8 cellular contexts compared by ENCODE assay signal in genomic region chr10:30493609-30494530, GRCh38. TPM values are rescaled to one million over a fixed set of nuclear protein-coding genes. Genes with fewer than 3 reads are reported as not detected.
DNase-seq lines count a peak whose midpoint lies in the region; ATAC-seq and TF ChIP-seq lines count a peak whose summit lies in the region.

No MANE protein-coding gene starts in this region.

- H4K8ac ChIP-seq in neuronal stem cell (ENCODE audit: low read depth, low read length) = no peak overlapping the region

- no peak for TF ChIP-seq EP300 in upper lobe of left lung (IDR thresholded peaks at IDR 0.05)

- no peaks in the 10 kb centered on the region for H3K27me3 Mint-ChIP-seq in T-cell

- peak in 1 of 4 donors; percentile 23 for TF ChIP-seq POLR2A in upper lobe of left lung (IDR thresholded peaks at IDR 0.05)

- no peaks in the 10 kb centered on the region for H3K79me1 ChIP-seq in neuronal stem cell (ENCODE audit: low read depth, low read length)

- H3K4me1 ChIP-seq in right cardiac atrium (ENCODE audit: control insufficient read depth, insufficient read depth, low read length) (no peaks in the 10 kb centered on the region), upper lobe of left lung (peaks cover 23 to 39% (median 37%) of the 10 kb centered on the region in 4 donors), neuronal stem cell (ENCODE audit: control insufficient read depth in 2 of 2, insufficient read depth in 1 of 2, low read depth in 1 of 2, low read length in 2 of 2) (peaks cover 4 to 5% of the 10 kb centered on the region in 2 donors)

- no peak overlapping the region for H2AK5ac ChIP-seq in neuronal stem cell (ENCODE audit: low read depth, low read length)

- H3K27me3 ChIP-seq in right cardiac atrium (ENCODE audit: control insufficient read depth, insufficient read depth) (no peaks in the 10 kb centered on the region), upper lobe of left lung (no peaks in the 10 kb centered on the region), neuronal stem cell (ENCODE audit: control insufficient read depth in 3 of 3, insufficient read depth in 3 of 3, low read depth in 1 of 3, low read length in 3 of 3) (peaks cover 0 to 32% (median 0%) of the 10 kb centered on the region in 3 experiments)

- H3K27ac Mint-ChIP-seq in T-cell = peak overlapping the region; percentile 11 to 66

- H3K4me3 ChIP-seq in right cardiac atrium (ENCODE audit: low read length) (no peak overlapping the region), upper lobe of left lung (no peak overlapping the region), neuronal stem cell (ENCODE audit: low read length in 2 of 2) (no peak overlapping the region)

- POLR2A ChIA-PET in T-cell (lab: Charles Lee) = no interaction called here

- H3K36me3 Mint-ChIP-seq in T-cell = no peaks in the 10 kb centered on the region

- peak overlapping the region in 1 of 3 donors; percentile 12 for H3K4me3 Mint-ChIP-seq in T-cell

- no peak overlapping the region for H2BK5ac ChIP-seq in neuronal stem cell (ENCODE audit: low read length)

- in situ Hi-C loops in ACHN (cut with HindIII; ENCODE audit: low pct_ligation_motif_present, low pct_unique_long_range_greater_than_20kb, low sequenced_read_pairs) = no loop called here

- no peak overlapping the region for H2BK15ac ChIP-seq in neuronal stem cell (ENCODE audit: low read length)

- no peak overlapping the region for H3K18ac ChIP-seq in neuronal stem cell (ENCODE audit: low read length)

- WGBS in right cardiac atrium = 75% methylated on average over 11 of the region's 11 CpGs
- 62 to 73% methylated on average over 11 of the region's 11 CpGs for WGBS in upper lobe of left lung, 2 donors
- WGBS in neuronal stem cell (ENCODE audit: extremely low coverage in 2 of 2, insufficient read length in 2 of 2, insufficient replicate concordance in 1 of 2), 2 donors = no CpG with 5 or more reads among the region's 11 CpGs

- TF ChIP-seq CTCF in upper lobe of left lung (IDR thresholded peaks at IDR 0.05) = peak in 3 of 6 experiments; percentile 21 to 42 (median 26)

- no peak overlapping the region for H2BK12ac ChIP-seq in neuronal stem cell (ENCODE audit: low read length)

- H3K9ac ChIP-seq in neuronal stem cell (ENCODE audit: low read depth, low read length, poor library complexity) = no peak overlapping the region

- no peak overlapping the region for H3K23ac ChIP-seq in neuronal stem cell (ENCODE audit: low read depth, low read length, poor library complexity)

- H3K14ac ChIP-seq in neuronal stem cell (ENCODE audit: low read length) = no peak overlapping the region

- H4K91ac ChIP-seq in neuronal stem cell (ENCODE audit: low read depth, low read length, poor library complexity) = no peak overlapping the region

- H2BK120ac ChIP-seq in neuronal stem cell (ENCODE audit: low read depth, low read length) = no peak overlapping the region

- CTCF ChIA-PET in T-cell (lab: Charles Lee) = interaction anchor here (0.5 to 0.6 kb wide), 2 partner anchors 81 to 110 kb away, joined by 4 read pairs; no protein-coding TSS in a partner anchor

- peak; percentile 49 for DNase-seq in activated CD8-positive, alpha-beta memory T cell treated with anti-CD3 and anti-CD28 coated beads, Interleukin-2, amount 50 U/mL, for 48 hours
- no peak for DNase-seq in activated CD8-positive, alpha-beta memory T cell treated with anti-CD3 and anti-CD28 coated beads, Interleukin-2, amount 50 U/mL, for 4 hours
- DNase-seq in T-cell (peak in 8 of 34 experiments; percentile 2 to 51 (median 4)), right cardiac atrium (peak; percentile 55 to 69 (median 65)), upper lobe of left lung (peak in 1 of 2 donors; percentile 87), ACHN (no peak), neuronal stem cell (ENCODE audit: low spot score) (no peak)

- no peaks in the 10 kb centered on the region for H3K9me3 Mint-ChIP-seq in T-cell

- no peak overlapping the region for H2AFZ ChIP-seq in neuronal stem cell (ENCODE audit: low read length)

- no peak overlapping the region for H3K4me2 ChIP-seq in neuronal stem cell (ENCODE audit: insufficient read depth, low read length, poor library complexity, severe bottlenecking)

- H3K27ac ChIP-seq in right cardiac atrium (ENCODE audit: low read length) = no peak overlapping the region
- H3K27ac ChIP-seq in upper lobe of left lung = peak overlapping the region; percentile 38 to 71 (median 54)
- no peak overlapping the region for H3K27ac ChIP-seq in neuronal stem cell (replicated peaks; ENCODE audit: low read length)

- H3K36me3 ChIP-seq in upper lobe of left lung = no peaks in the 10 kb centered on the region
- H3K36me3 ChIP-seq in neuronal stem cell (replicated peaks in 1 of 2; ENCODE audit: control insufficient read depth in 2 of 2, insufficient read depth in 2 of 2, low read length in 2 of 2) = no peaks in the 10 kb centered on the region

- no peak overlapping the region for H3K4ac ChIP-seq in neuronal stem cell (ENCODE audit: low read length)

- intact Hi-C loops in right cardiac atrium (cut with DNase I) = no loop called here

- peaks cover 53 to 88% (median 67%) of the 10 kb centered on the region in 3 donors for H3K4me1 Mint-ChIP-seq in T-cell

- H3K9me3 ChIP-seq in right cardiac atrium (ENCODE audit: control insufficient read depth, low read length) (no peaks in the 10 kb centered on the region), upper lobe of left lung (no peaks in the 10 kb centered on the region), neuronal stem cell (replicated peaks in 1 of 2; ENCODE audit: control insufficient read depth in 2 of 2, insufficient read depth in 1 of 2, low read depth in 1 of 2, low read length in 2 of 2) (no peaks in the 10 kb centered on the region)

- peak; percentile 50 for ATAC-seq in HG02885 (IDR thresholded peaks at IDR 0.05; ENCODE audit: poor library complexity, unreplicated experiment)
- peak in 1 of 4 experiments; percentile 22 for ATAC-seq in T-cell (replicated peaks in 1 of 4)
- peak; percentile 81 to 82 for ATAC-seq in right cardiac atrium
- peak; percentile 87 to 91 for ATAC-seq in upper lobe of left lung (ENCODE audit: low FRiP score in 2 of 2)

RNA-seq across cellular contexts. Expression of gene MAP3K8, which starts 59.9 kb away (rescaled TPM):
- total RNA-seq in T-cell (10 to 100 TPM in 3 of 5 donors, 1 to 10 TPM in 2; 3.5 to 27.4 (median 11.0) TPM), right cardiac atrium (10 to 100 TPM in 2 of 4 donors, 1 to 10 TPM in 2; 7.7 to 17.2 (median 9.6) TPM), upper lobe of left lung (10 to 100 TPM; 32.5 to 71.2 (median 42.8) TPM)
- polyA plus RNA-seq in right cardiac atrium = 6.5 TPM
- 3.4 TPM for polyA plus RNA-seq in neuronal stem cell (2013, experiment 1 of 2)
- 3.5 TPM for polyA plus RNA-seq in neuronal stem cell (2013, experiment 2 of 2)

Comparison
In these comparisons a context has a peak if more than half of its experiments do, and no peak if none do; other contexts are left out.
1. DNase-seq: peak in activated CD8-positive, alpha-beta memory T cell treated with anti-CD3 and anti-CD28 coated beads, Interleukin-2, amount 50 U/mL, for 48 hours (single experiment) and right cardiac atrium (3 of 3); none in activated CD8-positive, alpha-beta memory T cell treated with anti-CD3 and anti-CD28 coated beads, Interleukin-2, amount 50 U/mL, for 4 hours (single experiment), ACHN (single experiment) and neuronal stem cell (single experiment).
2. H3K27ac ChIP-seq: peak in upper lobe of left lung (4 of 4); none in right cardiac atrium (single experiment) and neuronal stem cell (single experiment).